In the genomic region with DNA sequence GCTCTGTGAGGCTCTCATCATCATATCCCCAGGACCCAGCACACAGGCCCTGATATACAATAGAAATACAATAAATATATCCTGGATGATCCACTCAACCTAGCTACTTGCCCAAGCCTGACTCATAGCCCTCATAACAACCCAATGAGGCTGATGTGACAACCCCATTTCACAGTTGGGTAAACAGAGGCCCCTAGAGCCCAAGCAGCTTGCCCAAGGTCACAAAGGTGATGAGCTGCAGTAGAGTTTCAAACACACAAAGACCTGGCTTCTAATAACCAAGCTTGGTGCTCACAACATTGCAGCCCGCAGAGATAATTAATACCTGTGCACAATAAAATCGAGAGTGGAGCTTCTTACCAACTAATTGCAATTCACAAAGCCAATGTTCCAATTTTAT, we compare ENCODE assay signal across 16 cellular contexts. TPM values are rescaled to one million over a fixed set of nuclear protein-coding genes. Genes with fewer than 3 reads are reported as not detected.
DNase-seq lines count a peak whose midpoint lies in the region; ATAC-seq and TF ChIP-seq lines count a peak whose summit lies in the region.
"Had no signal": no experiment of that assay in that cellular context is flagged by ENCODE, and none has a peak within 500 bp of the region (broad histone marks: within the 10 kb centered on the region; RNA-seq: fewer than 3 reads in every experiment).

No MANE protein-coding gene starts in this region.

- H3F3A ChIP-seq in GM23248 (ENCODE audit: insufficient read depth) = no peaks in the 10 kb centered on the region

- H3K27me3 Mint-ChIP-seq in CD4-positive, alpha-beta T cell = no peaks in the 10 kb centered on the region
- no peaks in the 10 kb centered on the region for H3K27me3 Mint-ChIP-seq in activated CD4-positive, alpha-beta memory T cell treated with anti-CD3 and anti-CD28 coated beads, Interleukin-2, amount 10 ng/mL, durations not matched to agents 7 days and 5 days
- H3K27me3 Mint-ChIP-seq in naive thymus-derived CD8-positive, alpha-beta T cell = no peaks in the 10 kb centered on the region

- intact Hi-C loops in CD4-positive, alpha-beta T cell (cut with DNase I, micrococcal nuclease) = loop anchor here in 1 of 2 experiments (10.0 kb wide), 1 partner anchor 1116 kb away; the partner anchor contains the start of genes CDC26 and PRPF4
- intact Hi-C loops in cardiac septum (cut with DNase I) = no loop called here

- POLR2A ChIA-PET in CD4-positive, alpha-beta T cell (lab: Charles Lee) = interaction anchor here (0.8 to 1.2 kb wide), 2 partner anchors 18 to 23 kb away, joined by 3 read pairs; no protein-coding TSS in a partner anchor
- POLR2A ChIA-PET in activated CD4-positive, alpha-beta memory T cell treated with anti-CD3 and anti-CD28 coated beads, Interleukin-2, amount 10 ng/mL, durations not matched to agents 7 days and 5 days (lab: Charles Lee) = interaction anchor here (1.5 to 13.4 kb wide), 5 partner anchors 9 to 198 kb away, joined by 3 to 633 read pairs (median 8); partner anchors contain the start of gene ATP6V1G1
- POLR2A ChIA-PET in naive thymus-derived CD8-positive, alpha-beta T cell (lab: Charles Lee) = interaction anchor here (1.2 to 34.1 kb wide), 3 partner anchors 9 to 36 kb away, joined by 4 to 1589 read pairs (median 6); no protein-coding TSS in a partner anchor

- ATAC-seq in CD4-positive, alpha-beta T cell (ENCODE audit: poor library complexity) = no peak
- ATAC-seq in naive thymus-derived CD8-positive, alpha-beta T cell = no peak
- ATAC-seq: right cardiac atrium had no signal

- peaks cover 50% of the 10 kb centered on the region for H3K36me3 Mint-ChIP-seq in CD4-positive, alpha-beta T cell (ENCODE audit: low read depth)
- H3K36me3 Mint-ChIP-seq in activated CD4-positive, alpha-beta memory T cell treated with anti-CD3 and anti-CD28 coated beads, Interleukin-2, amount 10 ng/mL, durations not matched to agents 7 days and 5 days (ENCODE audit: low read depth) = peaks cover 73% of the 10 kb centered on the region
- H3K36me3 Mint-ChIP-seq in naive thymus-derived CD8-positive, alpha-beta T cell = peaks cover 9 to 30% (median 17%) of the 10 kb centered on the region in 3 donors

- CTCF ChIA-PET in CD4-positive, alpha-beta T cell (lab: Charles Lee) = interaction anchor here (0.8 kb wide), 1 partner anchor 27 kb away, joined by 3 read pairs; no protein-coding TSS in a partner anchor
- CTCF ChIA-PET in activated CD4-positive, alpha-beta memory T cell treated with anti-CD3 and anti-CD28 coated beads, Interleukin-2, amount 10 ng/mL, durations not matched to agents 7 days and 5 days (lab: Charles Lee) = interaction anchor here (0.7 to 4.6 kb wide), 5 partner anchors 12 to 262 kb away, joined by 3 to 24 read pairs (median 4); no protein-coding TSS in a partner anchor

- peaks cover 14% of the 10 kb centered on the region for H3K79me2 ChIP-seq in GM23248 (ENCODE audit: insufficient read depth)

- H3K4me3 Mint-ChIP-seq in CD4-positive, alpha-beta T cell = peak overlapping the region; percentile 95
- peak overlapping the region; percentile 100 for H3K4me3 Mint-ChIP-seq in activated CD4-positive, alpha-beta memory T cell treated with anti-CD3 and anti-CD28 coated beads, Interleukin-2, amount 10 ng/mL, durations not matched to agents 7 days and 5 days
- peak overlapping the region; percentile 43 to 100 (median 94) for H3K4me3 Mint-ChIP-seq in naive thymus-derived CD8-positive, alpha-beta T cell

- no peak overlapping the region for H3K4me3 ChIP-seq in GM23248
- H3K4me3 ChIP-seq: suprapubic skin had no signal

- H3K9me3 Mint-ChIP-seq in CD4-positive, alpha-beta T cell = no peaks in the 10 kb centered on the region
- no peaks in the 10 kb centered on the region for H3K9me3 Mint-ChIP-seq in activated CD4-positive, alpha-beta memory T cell treated with anti-CD3 and anti-CD28 coated beads, Interleukin-2, amount 10 ng/mL, durations not matched to agents 7 days and 5 days
- H3K9me3 Mint-ChIP-seq in naive thymus-derived CD8-positive, alpha-beta T cell = no peaks in the 10 kb centered on the region

- no peak overlapping the region for H3K27ac ChIP-seq in CD4-positive, alpha-beta T cell (ENCODE audit: low read depth, low read length)
- no peak overlapping the region for H3K27ac ChIP-seq in GM23248
- H3K27ac ChIP-seq: suprapubic skin, WERI-Rb-1 had no signal

- 67 to 80% methylated on average over 2 of the region's 2 CpGs for WGBS in GM23248 (ENCODE audit: low coverage in 1 of 2, low lambda C conversion rate in 2 of 2, missing lambda C conversion rate in 2 of 2), 2 experiments

- H3K9ac ChIP-seq in GM23248 = no peak overlapping the region

- in situ Hi-C loops in GM23248 (cut with MboI) = no loop called here

- H3K36me3 ChIP-seq in GM23248 (ENCODE audit: low read depth) = no peaks in the 10 kb centered on the region
- H3K36me3 ChIP-seq: suprapubic skin had no signal

- H3K27me3 ChIP-seq in CD4-positive, alpha-beta T cell (ENCODE audit: control insufficient read depth, insufficient read depth, low read length) = no peaks in the 10 kb centered on the region
- H3K27me3 ChIP-seq in GM23248 (replicated peaks; ENCODE audit: insufficient read depth) = no peaks in the 10 kb centered on the region
- H3K27me3 ChIP-seq: suprapubic skin had no signal

- no peak overlapping the region for H3K4me2 ChIP-seq in GM23248 (ENCODE audit: unreplicated experiment)

- no peak for DNase-seq in CD4-positive, alpha-beta T cell
- DNase-seq in GM23248 (peak; percentile 25), amniotic stem cell (lab: John Stamatoyannopoulos, UW) (no peak), GM20000 (ENCODE audit: low spot score) (no peak), GM03348 (ENCODE audit: low spot score) (no peak), cardiac septum (ENCODE audit: low spot score) (no peak)
- no peak for DNase-seq in activated CD4-positive, alpha-beta memory T cell treated with anti-CD3 and anti-CD28 coated beads, Interleukin-2, amount 10 ng/mL, durations not matched to agents 7 days and 5 days
- DNase-seq in naive thymus-derived CD8-positive, alpha-beta T cell = no peak
- DNase-seq: activated gamma-delta T cell treated with Interleukin-2 at 50 U/mL for 16 hours, cortex of kidney, MM.1S, NCI-H446, right cardiac atrium, SHP77, WERI-Rb-1 had no signal

- H3K9me2 ChIP-seq in GM23248 (ENCODE audit: insufficient read depth) = no peaks in the 10 kb centered on the region

- no peak for TF ChIP-seq CTCF in CD4-positive, alpha-beta T cell (IDR thresholded peaks at IDR 0.05)
- no peak for TF ChIP-seq CTCF in GM20000 (IDR thresholded peaks at IDR 0.05; ENCODE audit: extremely low read depth, missing control alignments)

- H3K27ac Mint-ChIP-seq in CD4-positive, alpha-beta T cell = peak overlapping the region; percentile 98
- peak overlapping the region; percentile 98 for H3K27ac Mint-ChIP-seq in activated CD4-positive, alpha-beta memory T cell treated with anti-CD3 and anti-CD28 coated beads, Interleukin-2, amount 10 ng/mL, durations not matched to agents 7 days and 5 days
- H3K27ac Mint-ChIP-seq in naive thymus-derived CD8-positive, alpha-beta T cell = peak overlapping the region; percentile 95 to 100 (median 98)

- H2AFZ ChIP-seq in GM23248 = no peak overlapping the region

- H3K4me1 ChIP-seq in GM23248 (ENCODE audit: insufficient read depth) = peaks cover 3% of the 10 kb centered on the region; the same call in 1 of the 2 replicates

- no peaks in the 10 kb centered on the region for H4K20me1 ChIP-seq in GM23248 (ENCODE audit: insufficient read depth)

- no peaks in the 10 kb centered on the region for H3K9me3 ChIP-seq in CD4-positive, alpha-beta T cell (ENCODE audit: control insufficient read depth, low read length)
- no peaks in the 10 kb centered on the region for H3K9me3 ChIP-seq in GM23248 (ENCODE audit: low read depth)
- H3K9me3 ChIP-seq: suprapubic skin had no signal

- peaks cover 83% of the 10 kb centered on the region for H3K4me1 Mint-ChIP-seq in CD4-positive, alpha-beta T cell (ENCODE audit: low read depth)
- H3K4me1 Mint-ChIP-seq in activated CD4-positive, alpha-beta memory T cell treated with anti-CD3 and anti-CD28 coated beads, Interleukin-2, amount 10 ng/mL, durations not matched to agents 7 days and 5 days = peaks cover 67% of the 10 kb centered on the region
- peaks cover 55 to 89% (median 78%) of the 10 kb centered on the region in 4 donors for H3K4me1 Mint-ChIP-seq in naive thymus-derived CD8-positive, alpha-beta T cell

RNA-seq across cellular contexts. Expression of gene AKNA, which starts 3.2 kb away (rescaled TPM):
- 100 to 1,000 TPM; 247 to 258 TPM for total RNA-seq in CD4-positive, alpha-beta T cell
- total RNA-seq in GM23248 (2014; rRNA removed; shearing (Covaris generic)) = 6.6 and 8.1 TPM in 2 replicates
- polyA plus RNA-seq in GM23248 (2016; fragmentation: Nextera tagmentation; extraction: Ambion mirVana) = 1.8 and 1.9 TPM in 2 replicates
- 100 to 1,000 TPM; 350 to 355 TPM for total RNA-seq in activated CD4-positive, alpha-beta memory T cell treated with anti-CD3 and anti-CD28 coated beads, Interleukin-2, amount 10 ng/mL, durations not matched to agents 7 days and 5 days
- 100 to 1,000 TPM; 425 to 430 TPM for total RNA-seq in naive thymus-derived CD8-positive, alpha-beta T cell
- 10 to 100 TPM; 12.7 to 31.6 (median 21.3) TPM for polyA plus RNA-seq in naive thymus-derived CD8-positive, alpha-beta T cell
- total RNA-seq in cardiac septum = 4.5 TPM

Comparison
In these comparisons a context has a peak if more than half of its experiments do, and no peak if none do; other contexts are left out.
1. RNA of gene AKNA, which starts 3.2 kb away (total RNA-seq): 425 to 430 TPM in naive thymus-derived CD8-positive, alpha-beta T cell, 350 to 355 TPM in activated CD4-positive, alpha-beta memory T cell treated with anti-CD3 and anti-CD28 coated beads, Interleukin-2, amount 10 ng/mL, durations not matched to agents 7 days and 5 days and 247 to 258 TPM in CD4-positive, alpha-beta T cell; 6.6 to 8.1 TPM in GM23248 and 4.5 TPM in cardiac septum (single experiment); every median in the first group is over 10 times any median in the second.
2. Peak in every context shown above with its lines, with median percentiles within 50 percentile points of each other: H3K27ac Mint-ChIP-seq and H3K4me3 Mint-ChIP-seq.